ENCODE assay signal across 23 cellular contexts in the genomic region with DNA sequence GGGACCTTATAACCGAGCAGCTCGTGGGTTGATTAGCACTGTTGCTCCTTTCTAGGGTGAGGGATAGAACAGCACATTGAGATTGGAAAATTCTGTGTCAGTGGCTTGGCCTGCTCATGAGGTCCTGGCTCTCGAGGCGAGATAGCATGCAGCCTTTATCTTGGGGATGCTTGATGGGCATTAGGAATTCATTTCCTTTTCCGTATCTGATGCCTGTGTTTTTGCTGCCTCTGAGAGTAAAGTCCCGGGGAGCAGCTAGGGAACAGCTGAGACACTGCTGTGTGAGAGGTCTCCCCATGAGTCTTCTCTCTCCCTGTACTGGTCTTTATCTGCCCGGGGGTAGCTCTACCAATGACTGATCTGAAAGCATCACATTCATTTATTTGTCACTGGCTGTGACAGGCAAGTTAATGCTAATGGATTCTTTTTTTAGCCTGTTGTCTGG. TPM values are rescaled to one million over a fixed set of nuclear protein-coding genes. Genes with fewer than 3 reads are reported as not detected.
DNase-seq lines count a peak whose midpoint lies in the region; ATAC-seq and TF ChIP-seq lines count a peak whose summit lies in the region.
"Had no signal": no experiment of that assay in that cellular context is flagged by ENCODE, and none has a peak within 500 bp of the region (broad histone marks: within the 10 kb centered on the region; RNA-seq: fewer than 3 reads in every experiment).

No MANE protein-coding gene starts in this region.

- no peak overlapping the region for H3K18ac ChIP-seq in mesendoderm (ENCODE audit: low read length)

- TF ChIP-seq POLR2A in heart left ventricle (IDR thresholded peaks at IDR 0.05): no peak

- no peak overlapping the region for H3K4ac ChIP-seq in mesendoderm (ENCODE audit: low read depth, low read length)

- no peak overlapping the region for H2BK120ac ChIP-seq in mesendoderm (ENCODE audit: low read depth, low read length)

- intact Hi-C loops in heart left ventricle (cut with DNase I) (no loop called here), Right ventricle myocardium inferior (cut with DNase I) (no loop called here)

- H3K27me3 ChIP-seq in heart left ventricle: no peaks in the 10 kb centered on the region
- no peaks in the 10 kb centered on the region for H3K27me3 ChIP-seq in mesendoderm (ENCODE audit: insufficient read depth, low read length, poor library complexity)
- H3K27me3 ChIP-seq: ascending aorta, gastroesophageal sphincter had no signal

- peaks cover 0 to 39% (median 10%) of the 10 kb centered on the region in 12 donors for H3K4me1 ChIP-seq in heart left ventricle
- peaks cover 3% of the 10 kb centered on the region for H3K4me1 ChIP-seq in mesendoderm (ENCODE audit: control insufficient read depth, low read depth, low read length)
- H3K4me1 ChIP-seq: ascending aorta, gastroesophageal sphincter had no signal

- no peaks in the 10 kb centered on the region for H3K27me3 Mint-ChIP-seq in activated T-helper 17 cell treated with anti-CD3 and anti-CD28 coated beads, Interleukin-2, amount 50 U/mL, for 72 hours
- no peaks in the 10 kb centered on the region for H3K27me3 Mint-ChIP-seq in activated CD4-positive, alpha-beta memory T cell treated with anti-CD3 and anti-CD28 coated beads, Interleukin-2, amount 10 ng/mL, durations not matched to agents 7 days and 5 days
- H3K27me3 Mint-ChIP-seq: activated T-cell treated with anti-CD3 and anti-CD28 coated beads, Interleukin-2, amount 50 U/mL, for 24 hours; B cell; memory B cell; naive thymus-derived CD4-positive, alpha-beta T cell; progenitor cell of endocrine pancreas; stimulated activated memory B cell treated with anti-CD40 and anti-IgM and Interleukin-4, amounts not matched to agents 10 μg/mL and 1 μg/mL and 100 μg/mL, for 72 hours had no signal

- H3K23ac ChIP-seq in mesendoderm (ENCODE audit: low read length): no peak overlapping the region

- peaks cover 7% of the 10 kb centered on the region for H3K79me2 ChIP-seq in mesendoderm (ENCODE audit: control insufficient read depth, insufficient read depth, low read length)

- no peak overlapping the region for H3K9ac ChIP-seq in mesendoderm (ENCODE audit: low read length)

- H3K79me1 ChIP-seq in mesendoderm (ENCODE audit: low read length): peaks cover 23% of the 10 kb centered on the region

- no peak overlapping the region for H2AK5ac ChIP-seq in mesendoderm (ENCODE audit: low read length)

- DNase-seq in heart left ventricle (no peak), Right ventricle myocardium inferior (ENCODE audit: missing footprints) (no peak), mesendoderm (peak; percentile 55), substantia nigra (lab: John Stamatoyannopoulos, UW) (no peak), GM10266 (ENCODE audit: extremely low spot score) (no peak), NCI-H524 (lab: John Stamatoyannopoulos, UW) (no peak)
- no peak for DNase-seq in activated CD4-positive, alpha-beta memory T cell treated with anti-CD3 and anti-CD28 coated beads, Interleukin-2, amount 10 ng/mL, durations not matched to agents 7 days and 5 days
- DNase-seq: activated CD8-positive, alpha-beta memory T cell treated with anti-CD3 and anti-CD28 coated beads for 24 hours; activated T-cell treated with anti-CD3 and anti-CD28 coated beads, Interleukin-2, amount 50 U/mL, for 24 hours; COR-L47; Kasumi-1; kidney glomerular epithelial cell; naive thymus-derived CD4-positive, alpha-beta T cell; stimulated activated CD4-positive, alpha-beta T cell treated with anti-CD3 and anti-CD28 coated beads, Interleukin-1b, Interleukin-23, amount 100 ng/mL, for 48 hours had no signal

- H2BK15ac ChIP-seq in mesendoderm (replicated peaks; ENCODE audit: low read depth): no peak overlapping the region

- peaks cover 42% of the 10 kb centered on the region for H3K4me1 Mint-ChIP-seq in activated T-helper 17 cell treated with anti-CD3 and anti-CD28 coated beads, Interleukin-2, amount 50 U/mL, for 72 hours
- H3K4me1 Mint-ChIP-seq in activated CD4-positive, alpha-beta memory T cell treated with anti-CD3 and anti-CD28 coated beads, Interleukin-2, amount 10 ng/mL, durations not matched to agents 7 days and 5 days: peaks cover 35% of the 10 kb centered on the region

- H3K36me3 ChIP-seq in heart left ventricle (peaks cover 0 to 69% (median 34%) of the 10 kb centered on the region in 9 donors), mesendoderm (ENCODE audit: control insufficient read depth, insufficient read depth, low read length) (peaks cover 4% of the 10 kb centered on the region)

- no peak overlapping the region for H4K5ac ChIP-seq in mesendoderm (ENCODE audit: low read length)

- H3K36me3 Mint-ChIP-seq in activated T-helper 17 cell treated with anti-CD3 and anti-CD28 coated beads, Interleukin-2, amount 50 U/mL, for 72 hours (ENCODE audit: low read depth): peaks cover 93% of the 10 kb centered on the region
- peaks cover 84% of the 10 kb centered on the region for H3K36me3 Mint-ChIP-seq in activated CD4-positive, alpha-beta memory T cell treated with anti-CD3 and anti-CD28 coated beads, Interleukin-2, amount 10 ng/mL, durations not matched to agents 7 days and 5 days (ENCODE audit: low read depth)

- no peak overlapping the region for H3K56ac ChIP-seq in mesendoderm (ENCODE audit: low read length)

- no peak overlapping the region for H3K4me3 Mint-ChIP-seq in activated T-helper 17 cell treated with anti-CD3 and anti-CD28 coated beads, Interleukin-2, amount 50 U/mL, for 72 hours
- no peak overlapping the region for H3K4me3 Mint-ChIP-seq in activated CD4-positive, alpha-beta memory T cell treated with anti-CD3 and anti-CD28 coated beads, Interleukin-2, amount 10 ng/mL, durations not matched to agents 7 days and 5 days
- H3K4me3 Mint-ChIP-seq: activated T-cell treated with anti-CD3 and anti-CD28 coated beads, Interleukin-2, amount 50 U/mL, for 24 hours; B cell; memory B cell; naive thymus-derived CD4-positive, alpha-beta T cell; stimulated activated memory B cell treated with anti-CD40 and anti-IgM and Interleukin-4, amounts not matched to agents 10 μg/mL and 1 μg/mL and 100 μg/mL, for 72 hours had no signal

- no peak overlapping the region for H3K4me3 ChIP-seq in heart left ventricle
- no peak overlapping the region for H3K4me3 ChIP-seq in mesendoderm (ENCODE audit: low read length)
- H3K4me3 ChIP-seq: ascending aorta, gastroesophageal sphincter, thoracic aorta had no signal

- H3K27ac ChIP-seq in heart left ventricle: peak overlapping the region in 1 of 12 donors; percentile 20
- H3K27ac ChIP-seq in mesendoderm (ENCODE audit: low read depth, low read length): no peak overlapping the region
- H3K27ac ChIP-seq in substantia nigra (ENCODE audit: low read depth, low read length, poor library complexity, severe bottlenecking): peak overlapping the region; percentile 19
- H3K27ac ChIP-seq: ascending aorta, gastroesophageal sphincter, thoracic aorta had no signal

- H3K9me3 ChIP-seq in heart left ventricle: no peaks in the 10 kb centered on the region
- H3K9me3 ChIP-seq: ascending aorta, gastroesophageal sphincter, thoracic aorta had no signal

- H3K27ac Mint-ChIP-seq in activated T-helper 17 cell treated with anti-CD3 and anti-CD28 coated beads, Interleukin-2, amount 50 U/mL, for 72 hours: peak overlapping the region; percentile 3
- no peak overlapping the region for H3K27ac Mint-ChIP-seq in activated CD4-positive, alpha-beta memory T cell treated with anti-CD3 and anti-CD28 coated beads, Interleukin-2, amount 10 ng/mL, durations not matched to agents 7 days and 5 days
- H3K27ac Mint-ChIP-seq: activated naive CD4-positive, alpha-beta T cell treated with anti-CD3 and anti-CD28 coated beads, Interleukin-2, amount 50 U/mL, for 72 hours; activated T-cell treated with anti-CD3 and anti-CD28 coated beads, Interleukin-2, amount 50 U/mL, for 24 hours; B cell; memory B cell; stimulated activated memory B cell treated with anti-CD40 and anti-IgM and Interleukin-4, amounts not matched to agents 10 μg/mL and 1 μg/mL and 100 μg/mL, for 72 hours had no signal

- no peak overlapping the region for H3K4me2 ChIP-seq in mesendoderm (ENCODE audit: low read length)

- no peaks in the 10 kb centered on the region for H3K9me3 Mint-ChIP-seq in activated T-helper 17 cell treated with anti-CD3 and anti-CD28 coated beads, Interleukin-2, amount 50 U/mL, for 72 hours
- H3K9me3 Mint-ChIP-seq in activated CD4-positive, alpha-beta memory T cell treated with anti-CD3 and anti-CD28 coated beads, Interleukin-2, amount 10 ng/mL, durations not matched to agents 7 days and 5 days: no peaks in the 10 kb centered on the region
- H3K9me3 Mint-ChIP-seq: activated naive CD4-positive, alpha-beta T cell treated with anti-CD3 and anti-CD28 coated beads, Interleukin-2, amount 50 U/mL, for 72 hours; activated T-cell treated with anti-CD3 and anti-CD28 coated beads, Interleukin-2, amount 50 U/mL, for 24 hours; memory B cell; naive thymus-derived CD4-positive, alpha-beta T cell; stimulated activated memory B cell treated with anti-CD40 and anti-IgM and Interleukin-4, amounts not matched to agents 10 μg/mL and 1 μg/mL and 100 μg/mL, for 72 hours had no signal

- no peak overlapping the region for H2BK5ac ChIP-seq in mesendoderm (ENCODE audit: low read length)

- no peak overlapping the region for H4K8ac ChIP-seq in mesendoderm (ENCODE audit: low read depth, low read length)

- ATAC-seq in heart left ventricle (peak in 3 of 4 donors; percentile 62 to 66 (median 63)), Right ventricle myocardium inferior (no peak)
- no peak for ATAC-seq in activated T-helper 17 cell treated with anti-CD3 and anti-CD28 coated beads, Interleukin-2, amount 50 U/mL, for 72 hours (replicated peaks)
- ATAC-seq: activated naive CD4-positive, alpha-beta T cell treated with anti-CD3 and anti-CD28 coated beads, Interleukin-2, amount 50 U/mL, for 72 hours; gastroesophageal sphincter; naive thymus-derived CD4-positive, alpha-beta T cell; stimulated activated memory B cell treated with anti-CD40 and anti-IgM and Interleukin-4, amounts not matched to agents 10 μg/mL and 1 μg/mL and 100 μg/mL, for 72 hours had no signal

- CTCF ChIA-PET in activated CD4-positive, alpha-beta memory T cell treated with anti-CD3 and anti-CD28 coated beads, Interleukin-2, amount 10 ng/mL, durations not matched to agents 7 days and 5 days (lab: Charles Lee): interaction anchor here (0.9 to 2.2 kb wide), 2 partner anchors 10 to 28 kb away, joined by 3 to 8 read pairs; no protein-coding TSS in a partner anchor

- POLR2A ChIA-PET in activated CD4-positive, alpha-beta memory T cell treated with anti-CD3 and anti-CD28 coated beads, Interleukin-2, amount 10 ng/mL, durations not matched to agents 7 days and 5 days (lab: Charles Lee): interaction anchor here (2.4 kb wide), 1 partner anchor 11 kb away, joined by 9 read pairs; no protein-coding TSS in a partner anchor

- TF ChIP-seq CTCF in heart left ventricle (IDR thresholded peaks at IDR 0.05): no peak
- TF ChIP-seq CTCF in GM10266 (IDR thresholded peaks at IDR 0.05; ENCODE audit: control insufficient read depth, insufficient read depth, low read depth, missing control alignments): no peak

- WGBS in heart left ventricle, 4 donors: 40 to 49% (median 45%) methylated on average over 6 to 7 of the region's 7 CpGs
- no CpG with 5 or more reads among the region's 7 CpGs for WGBS in mesendoderm (ENCODE audit: extremely low coverage, insufficient coverage, low lambda C conversion rate)

RNA-seq across cellular contexts. Expression of a gene that starts 14.5 kb away (rescaled TPM):
- total RNA-seq in heart left ventricle (100 to 1,000 TPM in 6 of 9 donors, 10 to 100 TPM in 3; 43.2 to 120 (median 104) TPM), Right ventricle myocardium inferior (96.8 TPM)
- 10 to 100 TPM; 35.9 to 51.5 TPM for polyA plus RNA-seq in heart left ventricle
- total RNA-seq in activated T-helper 17 cell treated with anti-CD3 and anti-CD28 coated beads, Interleukin-2, amount 50 U/mL, for 72 hours: 100 to 1,000 TPM in 1 of 2 donors, 10 to 100 TPM in 1; 96.3 to 128 TPM
- polyA plus RNA-seq in mesendoderm (2013, experiment 1 of 2): 29.1 TPM
- 29.8 TPM for polyA plus RNA-seq in mesendoderm (2013, experiment 2 of 2)
- 100 to 1,000 TPM; 107 to 111 TPM for total RNA-seq in activated CD4-positive, alpha-beta memory T cell treated with anti-CD3 and anti-CD28 coated beads, Interleukin-2, amount 10 ng/mL, durations not matched to agents 7 days and 5 days

Comparison
In these comparisons a context has a peak if more than half of its experiments do, and no peak if none do; other contexts are left out.
1. ATAC-seq: peak in heart left ventricle (3 of 4); none in Right ventricle myocardium inferior (single experiment) and activated T-helper 17 cell treated with anti-CD3 and anti-CD28 coated beads, Interleukin-2, amount 50 U/mL, for 72 hours (single experiment).